In the genomic region with DNA sequence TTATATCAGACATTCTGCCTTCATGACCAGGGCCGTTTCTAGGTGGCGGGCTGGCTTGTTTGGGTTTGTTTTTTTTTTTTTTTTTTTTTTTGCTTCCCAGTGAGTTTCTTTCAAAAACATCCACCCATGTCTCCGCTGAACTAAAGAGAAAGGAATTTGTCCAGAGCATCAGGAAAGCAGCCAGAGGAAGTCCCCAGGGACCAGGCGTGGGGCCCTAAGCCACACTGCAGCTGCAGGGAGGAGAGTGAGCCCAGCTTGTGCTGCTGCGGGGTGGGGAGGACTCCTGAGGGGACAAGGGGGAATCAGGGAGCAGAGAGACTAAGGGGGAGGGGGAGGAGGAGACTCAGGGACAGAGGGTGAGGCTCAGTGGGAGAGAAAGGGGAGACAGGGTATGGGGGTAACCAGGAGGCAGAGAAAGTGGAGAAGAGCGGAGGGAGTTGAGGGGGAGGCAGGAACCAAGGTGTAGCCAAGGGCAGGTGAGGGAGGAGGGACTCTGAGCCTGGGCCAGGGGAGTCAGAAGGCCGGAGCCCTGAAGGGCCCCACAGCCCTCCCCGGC, we compare ENCODE assay signal across 1 cellular context.
TF ChIP-seq lines count a peak whose summit lies in the region.

No MANE protein-coding gene starts in this region.

TF ChIP-seq in HEK293, 187 proteins besides CTCF, POLR2A, EP300 and RAD21 (continued from another document and continues in another):
- TF ChIP-seq, protein P1, sequence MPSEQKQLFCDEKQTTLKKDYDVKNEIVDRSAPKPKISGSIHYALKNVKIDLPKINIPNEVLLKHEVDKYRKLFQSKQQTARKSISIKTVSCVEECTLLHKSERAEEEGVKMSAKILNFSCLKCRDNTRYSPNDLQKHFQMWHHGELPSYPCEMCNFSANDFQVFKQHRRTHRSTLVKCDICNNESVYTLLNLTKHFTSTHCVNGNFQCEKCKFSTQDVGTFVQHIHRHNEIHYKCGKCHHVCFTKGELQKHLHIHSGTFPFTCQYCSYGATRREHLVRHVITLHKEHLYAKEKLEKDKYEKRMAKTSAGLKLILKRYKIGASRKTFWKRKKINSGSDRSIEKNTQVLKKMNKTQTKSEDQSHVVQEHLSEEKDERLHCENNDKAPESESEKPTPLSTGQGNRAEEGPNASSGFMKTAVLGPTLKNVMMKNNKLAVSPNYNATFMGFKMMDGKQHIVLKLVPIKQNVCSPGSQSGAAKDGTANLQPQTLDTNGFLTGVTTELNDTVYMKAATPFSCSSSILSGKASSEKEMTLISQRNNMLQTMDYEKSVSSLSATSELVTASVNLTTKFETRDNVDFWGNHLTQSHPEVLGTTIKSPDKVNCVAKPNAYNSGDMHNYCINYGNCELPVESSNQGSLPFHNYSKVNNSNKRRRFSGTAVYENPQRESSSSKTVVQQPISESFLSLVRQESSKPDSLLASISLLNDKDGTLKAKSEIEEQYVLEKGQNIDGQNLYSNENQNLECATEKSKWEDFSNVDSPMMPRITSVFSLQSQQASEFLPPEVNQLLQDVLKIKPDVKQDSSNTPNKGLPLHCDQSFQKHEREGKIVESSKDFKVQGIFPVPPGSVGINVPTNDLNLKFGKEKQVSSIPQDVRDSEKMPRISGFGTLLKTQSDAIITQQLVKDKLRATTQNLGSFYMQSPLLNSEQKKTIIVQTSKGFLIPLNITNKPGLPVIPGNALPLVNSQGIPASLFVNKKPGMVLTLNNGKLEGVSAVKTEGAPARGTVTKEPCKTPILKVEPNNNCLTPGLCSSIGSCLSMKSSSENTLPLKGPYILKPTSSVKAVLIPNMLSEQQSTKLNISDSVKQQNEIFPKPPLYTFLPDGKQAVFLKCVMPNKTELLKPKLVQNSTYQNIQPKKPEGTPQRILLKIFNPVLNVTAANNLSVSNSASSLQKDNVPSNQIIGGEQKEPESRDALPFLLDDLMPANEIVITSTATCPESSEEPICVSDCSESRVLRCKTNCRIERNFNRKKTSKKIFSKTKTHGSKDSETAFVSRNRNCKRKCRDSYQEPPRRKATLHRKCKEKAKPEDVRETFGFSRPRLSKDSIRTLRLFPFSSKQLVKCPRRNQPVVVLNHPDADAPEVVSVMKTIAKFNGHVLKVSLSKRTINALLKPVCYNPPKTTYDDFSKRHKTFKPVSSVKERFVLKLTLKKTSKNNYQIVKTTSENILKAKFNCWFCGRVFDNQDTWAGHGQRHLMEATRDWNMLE (tag by site-specific recombination; conservative IDR thresholded peaks at IDR 0.05; ENCODE audit: low read depth): no peak
- no peak for TF ChIP-seq ZNF777 (tag by site-specific recombination; IDR thresholded peaks at IDR 0.05; ENCODE audit: borderline replicate concordance)
- TF ChIP-seq, protein P2, sequence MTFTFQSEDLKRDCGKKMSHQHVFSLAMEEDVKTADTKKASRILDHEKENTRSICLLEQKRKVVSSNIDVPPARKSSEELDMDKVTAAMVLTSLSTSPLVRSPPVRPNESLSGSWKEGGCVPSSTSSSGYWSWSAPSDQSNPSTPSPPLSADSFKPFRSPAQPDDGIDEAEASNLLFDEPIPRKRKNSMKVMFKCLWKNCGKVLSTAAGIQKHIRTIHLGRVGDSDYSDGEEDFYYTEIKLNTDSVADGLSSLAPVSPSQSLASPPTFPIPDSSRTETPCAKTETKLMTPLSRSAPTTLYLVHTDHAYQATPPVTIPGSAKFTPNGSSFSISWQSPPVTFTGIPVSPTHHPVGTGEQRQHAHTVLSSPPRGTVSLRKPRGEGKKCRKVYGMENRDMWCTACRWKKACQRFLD (tag by site-specific recombination; IDR thresholded peaks at IDR 0.05): no peak
- TF ChIP-seq, protein P3, sequence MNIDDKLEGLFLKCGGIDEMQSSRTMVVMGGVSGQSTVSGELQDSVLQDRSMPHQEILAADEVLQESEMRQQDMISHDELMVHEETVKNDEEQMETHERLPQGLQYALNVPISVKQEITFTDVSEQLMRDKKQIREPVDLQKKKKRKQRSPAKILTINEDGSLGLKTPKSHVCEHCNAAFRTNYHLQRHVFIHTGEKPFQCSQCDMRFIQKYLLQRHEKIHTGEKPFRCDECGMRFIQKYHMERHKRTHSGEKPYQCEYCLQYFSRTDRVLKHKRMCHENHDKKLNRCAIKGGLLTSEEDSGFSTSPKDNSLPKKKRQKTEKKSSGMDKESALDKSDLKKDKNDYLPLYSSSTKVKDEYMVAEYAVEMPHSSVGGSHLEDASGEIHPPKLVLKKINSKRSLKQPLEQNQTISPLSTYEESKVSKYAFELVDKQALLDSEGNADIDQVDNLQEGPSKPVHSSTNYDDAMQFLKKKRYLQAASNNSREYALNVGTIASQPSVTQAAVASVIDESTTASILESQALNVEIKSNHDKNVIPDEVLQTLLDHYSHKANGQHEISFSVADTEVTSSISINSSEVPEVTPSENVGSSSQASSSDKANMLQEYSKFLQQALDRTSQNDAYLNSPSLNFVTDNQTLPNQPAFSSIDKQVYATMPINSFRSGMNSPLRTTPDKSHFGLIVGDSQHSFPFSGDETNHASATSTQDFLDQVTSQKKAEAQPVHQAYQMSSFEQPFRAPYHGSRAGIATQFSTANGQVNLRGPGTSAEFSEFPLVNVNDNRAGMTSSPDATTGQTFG (tag by site-specific recombination; IDR thresholded peaks at IDR 0.05; ENCODE audit: borderline replicate concordance): no peak
- no peak; the same call in 1 of the 2 replicates for TF ChIP-seq ZNF10 (tag by site-specific recombination; IDR thresholded peaks at IDR 0.05)
- peak; percentile 29; the same call in 1 of the 2 replicates for TF ChIP-seq ZXDB (tag by site-specific recombination; IDR thresholded peaks at IDR 0.05)
- TF ChIP-seq ZNF157 (tag by site-specific recombination; IDR thresholded peaks at IDR 0.05): no peak
- TF ChIP-seq ZNF701 (tag by site-specific recombination; IDR thresholded peaks at IDR 0.05): peak; percentile 72; the same call in 1 of the 2 replicates
- no peak for TF ChIP-seq ZNF23 (tag by site-specific recombination; IDR thresholded peaks at IDR 0.05; ENCODE audit: borderline replicate concordance)
- 0 out of 2 replicates have a peak, but pooled peaks have one; percentile 41 for TF ChIP-seq ZBTB21 (tag by site-specific recombination; IDR thresholded peaks at IDR 0.05)
- peak; percentile 37; the same call in 1 of the 2 replicates for TF ChIP-seq MZF1 (tag by site-specific recombination; IDR thresholded peaks at IDR 0.05; ENCODE audit: borderline replicate concordance)
- no peak for TF ChIP-seq ZNF211 (tag by site-specific recombination; IDR thresholded peaks at IDR 0.05; ENCODE audit: low read depth)
- TF ChIP-seq ZNF677 (tag by site-specific recombination; IDR thresholded peaks at IDR 0.05): no peak
- TF ChIP-seq ZFP37 (tag by site-specific recombination; IDR thresholded peaks at IDR 0.05): no peak
- TF ChIP-seq ZNF600 (tag by site-specific recombination; IDR thresholded peaks at IDR 0.05): peak; percentile 93
- no peak for TF ChIP-seq ZNF133 (tag by site-specific recombination; IDR thresholded peaks at IDR 0.05)
- TF ChIP-seq, protein P4, sequence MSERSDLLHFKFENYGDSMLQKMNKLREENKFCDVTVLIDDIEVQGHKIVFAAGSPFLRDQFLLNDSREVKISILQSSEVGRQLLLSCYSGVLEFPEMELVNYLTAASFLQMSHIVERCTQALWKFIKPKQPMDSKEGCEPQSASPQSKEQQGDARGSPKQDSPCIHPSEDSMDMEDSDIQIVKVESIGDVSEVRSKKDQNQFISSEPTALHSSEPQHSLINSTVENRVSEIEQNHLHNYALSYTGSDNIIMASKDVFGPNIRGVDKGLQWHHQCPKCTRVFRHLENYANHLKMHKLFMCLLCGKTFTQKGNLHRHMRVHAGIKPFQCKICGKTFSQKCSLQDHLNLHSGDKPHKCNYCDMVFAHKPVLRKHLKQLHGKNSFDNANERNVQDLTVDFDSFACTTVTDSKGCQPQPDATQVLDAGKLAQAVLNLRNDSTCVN (tag by site-specific recombination; optimal IDR thresholded peaks at IDR 0.05): no peak
- TF ChIP-seq HOXD13 (CRISPR knock-in tag; IDR thresholded peaks at IDR 0.05; ENCODE audit: borderline replicate concordance): no peak
- TF ChIP-seq ZNF416 (tag by site-specific recombination; IDR thresholded peaks at IDR 0.05): no peak
- TF ChIP-seq ZNF324 (tag by site-specific recombination; IDR thresholded peaks at IDR 0.05): peak; percentile 60; the same call in 1 of the 2 replicates
- no peak for TF ChIP-seq ZNF670 (tag by site-specific recombination; IDR thresholded peaks at IDR 0.05; ENCODE audit: low read depth)
- TF ChIP-seq, protein P5, sequence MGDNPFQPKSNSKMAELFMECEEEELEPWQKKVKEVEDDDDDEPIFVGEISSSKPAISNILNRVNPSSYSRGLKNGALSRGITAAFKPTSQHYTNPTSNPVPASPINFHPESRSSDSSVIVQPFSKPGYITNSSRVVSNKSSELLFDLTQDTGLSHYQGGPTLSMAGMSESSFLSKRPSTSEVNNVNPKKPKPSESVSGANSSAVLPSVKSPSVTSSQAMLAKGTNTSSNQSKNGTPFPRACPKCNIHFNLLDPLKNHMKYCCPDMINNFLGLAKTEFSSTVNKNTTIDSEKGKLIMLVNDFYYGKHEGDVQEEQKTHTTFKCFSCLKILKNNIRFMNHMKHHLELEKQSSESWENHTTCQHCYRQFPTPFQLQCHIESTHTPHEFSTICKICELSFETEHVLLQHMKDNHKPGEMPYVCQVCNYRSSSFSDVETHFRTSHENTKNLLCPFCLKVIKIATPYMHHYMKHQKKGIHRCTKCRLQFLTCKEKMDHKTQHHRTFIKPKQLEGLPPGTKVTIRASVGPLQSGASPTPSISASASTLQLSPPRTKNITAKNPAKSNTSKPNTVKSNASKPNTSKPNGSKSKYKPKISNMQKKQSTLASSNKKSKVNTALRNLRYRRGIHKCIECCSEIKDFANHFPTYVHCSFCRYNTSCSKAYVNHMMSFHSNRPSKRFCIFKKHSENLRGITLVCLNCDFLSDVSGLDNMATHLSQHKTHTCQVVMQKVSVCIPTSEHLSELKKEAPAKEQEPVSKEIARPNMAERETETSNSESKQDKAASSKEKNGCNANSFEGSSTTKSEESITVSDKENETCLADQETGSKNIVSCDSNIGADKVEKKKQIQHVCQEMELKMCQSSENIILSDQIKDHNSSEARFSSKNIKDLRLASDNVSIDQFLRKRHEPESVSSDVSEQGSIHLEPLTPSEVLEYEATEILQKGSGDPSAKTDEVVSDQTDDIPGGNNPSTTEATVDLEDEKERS (tag by site-specific recombination; IDR thresholded peaks at IDR 0.05): no peak
- TF ChIP-seq, protein P6, sequence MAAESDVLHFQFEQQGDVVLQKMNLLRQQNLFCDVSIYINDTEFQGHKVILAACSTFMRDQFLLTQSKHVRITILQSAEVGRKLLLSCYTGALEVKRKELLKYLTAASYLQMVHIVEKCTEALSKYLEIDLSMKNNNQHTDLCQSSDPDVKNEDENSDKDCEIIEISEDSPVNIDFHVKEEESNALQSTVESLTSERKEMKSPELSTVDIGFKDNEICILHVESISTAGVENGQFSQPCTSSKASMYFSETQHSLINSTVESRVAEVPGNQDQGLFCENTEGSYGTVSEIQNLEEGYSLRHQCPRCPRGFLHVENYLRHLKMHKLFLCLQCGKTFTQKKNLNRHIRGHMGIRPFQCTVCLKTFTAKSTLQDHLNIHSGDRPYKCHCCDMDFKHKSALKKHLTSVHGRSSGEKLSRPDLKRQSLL (tag by site-specific recombination; IDR thresholded peaks at IDR 0.05): no peak
- TF ChIP-seq IKZF3 (tag by site-specific recombination; IDR thresholded peaks at IDR 0.05): no peak
- TF ChIP-seq, protein P7, sequence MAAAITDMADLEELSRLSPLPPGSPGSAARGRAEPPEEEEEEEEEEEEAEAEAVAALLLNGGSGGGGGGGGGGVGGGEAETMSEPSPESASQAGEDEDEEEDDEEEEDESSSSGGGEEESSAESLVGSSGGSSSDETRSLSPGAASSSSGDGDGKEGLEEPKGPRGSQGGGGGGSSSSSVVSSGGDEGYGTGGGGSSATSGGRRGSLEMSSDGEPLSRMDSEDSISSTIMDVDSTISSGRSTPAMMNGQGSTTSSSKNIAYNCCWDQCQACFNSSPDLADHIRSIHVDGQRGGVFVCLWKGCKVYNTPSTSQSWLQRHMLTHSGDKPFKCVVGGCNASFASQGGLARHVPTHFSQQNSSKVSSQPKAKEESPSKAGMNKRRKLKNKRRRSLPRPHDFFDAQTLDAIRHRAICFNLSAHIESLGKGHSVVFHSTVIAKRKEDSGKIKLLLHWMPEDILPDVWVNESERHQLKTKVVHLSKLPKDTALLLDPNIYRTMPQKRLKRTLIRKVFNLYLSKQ (tag by site-specific recombination; IDR thresholded peaks at IDR 0.05; ENCODE audit: borderline replicate concordance): no peak
- TF ChIP-seq ZNF394 (tag by site-specific recombination; IDR thresholded peaks at IDR 0.05; ENCODE audit: borderline replicate concordance): no peak
- TF ChIP-seq, protein P8, sequence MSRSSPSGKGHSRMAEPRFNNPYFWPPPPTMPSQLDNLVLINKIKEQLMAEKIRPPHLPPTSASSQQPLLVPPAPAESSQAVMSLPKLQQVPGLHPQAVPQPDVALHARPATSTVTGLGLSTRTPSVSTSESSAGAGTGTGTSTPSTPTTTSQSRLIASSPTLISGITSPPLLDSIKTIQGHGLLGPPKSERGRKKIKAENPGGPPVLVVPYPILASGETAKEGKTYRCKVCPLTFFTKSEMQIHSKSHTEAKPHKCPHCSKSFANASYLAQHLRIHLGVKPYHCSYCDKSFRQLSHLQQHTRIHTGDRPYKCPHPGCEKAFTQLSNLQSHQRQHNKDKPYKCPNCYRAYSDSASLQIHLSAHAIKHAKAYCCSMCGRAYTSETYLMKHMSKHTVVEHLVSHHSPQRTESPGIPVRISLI (tag by site-specific recombination; IDR thresholded peaks at IDR 0.05): peak; percentile 74
- no peak for TF ChIP-seq ZNF169 (tag by site-specific recombination; IDR thresholded peaks at IDR 0.05)
- TF ChIP-seq, protein P9, sequence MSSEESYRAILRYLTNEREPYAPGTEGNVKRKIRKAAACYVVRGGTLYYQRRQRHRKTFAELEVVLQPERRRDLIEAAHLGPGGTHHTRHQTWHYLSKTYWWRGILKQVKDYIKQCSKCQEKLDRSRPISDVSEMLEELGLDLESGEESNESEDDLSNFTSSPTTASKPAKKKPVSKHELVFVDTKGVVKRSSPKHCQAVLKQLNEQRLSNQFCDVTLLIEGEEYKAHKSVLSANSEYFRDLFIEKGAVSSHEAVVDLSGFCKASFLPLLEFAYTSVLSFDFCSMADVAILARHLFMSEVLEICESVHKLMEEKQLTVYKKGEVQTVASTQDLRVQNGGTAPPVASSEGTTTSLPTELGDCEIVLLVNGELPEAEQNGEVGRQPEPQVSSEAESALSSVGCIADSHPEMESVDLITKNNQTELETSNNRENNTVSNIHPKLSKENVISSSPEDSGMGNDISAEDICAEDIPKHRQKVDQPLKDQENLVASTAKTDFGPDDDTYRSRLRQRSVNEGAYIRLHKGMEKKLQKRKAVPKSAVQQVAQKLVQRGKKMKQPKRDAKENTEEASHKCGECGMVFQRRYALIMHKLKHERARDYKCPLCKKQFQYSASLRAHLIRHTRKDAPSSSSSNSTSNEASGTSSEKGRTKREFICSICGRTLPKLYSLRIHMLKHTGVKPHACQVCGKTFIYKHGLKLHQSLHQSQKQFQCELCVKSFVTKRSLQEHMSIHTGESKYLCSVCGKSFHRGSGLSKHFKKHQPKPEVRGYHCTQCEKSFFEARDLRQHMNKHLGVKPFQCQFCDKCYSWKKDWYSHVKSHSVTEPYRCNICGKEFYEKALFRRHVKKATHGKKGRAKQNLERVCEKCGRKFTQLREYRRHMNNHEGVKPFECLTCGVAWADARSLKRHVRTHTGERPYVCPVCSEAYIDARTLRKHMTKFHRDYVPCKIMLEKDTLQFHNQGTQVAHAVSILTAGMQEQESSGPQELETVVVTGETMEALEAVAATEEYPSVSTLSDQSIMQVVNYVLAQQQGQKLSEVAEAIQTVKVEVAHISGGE (tag by site-specific recombination; conservative IDR thresholded peaks at IDR 0.05; ENCODE audit: low read depth): no peak
- no peak for TF ChIP-seq ZNF138 (tag by site-specific recombination; IDR thresholded peaks at IDR 0.05; ENCODE audit: borderline replicate concordance)
- TF ChIP-seq TCF7L2 (IDR thresholded peaks at IDR 0.05; ENCODE audit: borderline replicate concordance, low read depth, low read length): no peak
- no peak for TF ChIP-seq ZNF623 (tag by site-specific recombination; IDR thresholded peaks at IDR 0.05)
- TF ChIP-seq ZNF132 (tag by site-specific recombination; IDR thresholded peaks at IDR 0.05; ENCODE audit: borderline replicate concordance): no peak
- TF ChIP-seq ZNF560 (tag by site-specific recombination; IDR thresholded peaks at IDR 0.05; ENCODE audit: borderline replicate concordance): no peak
